ENCODE assay signal across 29 cellular contexts in genomic region chr12:114334395-114334794, GRCh38.
"Had no signal": no experiment of that assay in that cellular context is flagged by ENCODE, and none has a peak within 500 bp of the region (broad histone marks: within the 10 kb centered on the region; RNA-seq: fewer than 3 reads in every experiment).

No MANE protein-coding gene starts in this region.

- H3K36me3 ChIP-seq: stomach, suprapubic skin, thoracic aorta, thyroid gland, tibial artery, tibial nerve, transverse colon, upper lobe of left lung, upper lobe of right lung, uterus, vagina had no signal

- H3K27ac Mint-ChIP-seq: stimulated activated effector memory CD8-positive, alpha-beta T cell treated with anti-CD3 and anti-CD28 coated beads, Interleukin-12 subunit alpha, Interleukin-12 subunit beta, amount 100 ng/mL, for 72 hours; stimulated activated memory B cell treated with anti-CD40 and anti-IgM and Interleukin-4, amounts not matched to agents 10 μg/mL and 1 μg/mL and 100 μg/mL, for 72 hours; stimulated activated naive B cell treated with anti-CD40 and anti-IgM and Interleukin-4, amounts not matched to agents 10 μg/mL and 1 μg/mL and 100 μg/mL, for 72 hours; stimulated activated naive CD8-positive, alpha-beta T cell treated with anti-CD3 and anti-CD28 coated beads, Interleukin-15, Interleukin-2, amounts not matched to agents 100 ng/mL and 50 ng/mL, for 24 hours; type B pancreatic cell had no signal

- H3K36me3 Mint-ChIP-seq: stimulated activated effector memory CD8-positive, alpha-beta T cell treated with anti-CD3 and anti-CD28 coated beads, Interleukin-12 subunit alpha, Interleukin-12 subunit beta, amount 100 ng/mL, for 72 hours; stimulated activated memory B cell treated with anti-CD40 and anti-IgM and Interleukin-4, amounts not matched to agents 10 μg/mL and 1 μg/mL and 100 μg/mL, for 72 hours; stimulated activated naive B cell treated with anti-CD40 and anti-IgM and Interleukin-4, amounts not matched to agents 10 μg/mL and 1 μg/mL and 100 μg/mL, for 72 hours; type B pancreatic cell had no signal

- FAIRE-seq: urothelium cell line had no signal

- H3K4me3 ChIP-seq: stomach, suprapubic skin, testis, thoracic aorta, thyroid gland, tibial artery, tibial nerve, transverse colon, upper lobe of left lung, upper lobe of right lung, uterus, vagina had no signal

- DNase-seq: stimulated activated CD4-positive, alpha-beta T cell treated with anti-CD3 and anti-CD28 coated beads, Interleukin-2, amount 100 ng/mL, for 48 hours; stimulated activated CD4-positive, alpha-beta T cell treated with anti-CD3 and anti-CD28 coated beads, Interleukin-4, amount 100 ng/mL, for 1 hour; stimulated activated CD4-positive, alpha-beta T cell treated with anti-CD3 and anti-CD28 coated beads, Interleukin-4, amount 100 ng/mL, for 24 hours; stimulated activated CD4-positive, alpha-beta T cell treated with anti-CD3 and anti-CD28 coated beads, Interleukin-4, amount 100 ng/mL, for 4 hours; stimulated activated CD8-positive, alpha-beta memory T cell treated with anti-CD3 and anti-CD28 coated beads, Interleukin-4, amount 100 ng/mL, for 48 hours; stimulated activated naive B cell treated with anti-CD40 and anti-IgM and Interleukin-4, amounts not matched to agents 10 μg/mL and 1 μg/mL and 100 μg/mL, for 72 hours; stimulated activated naive CD4-positive, alpha-beta T cell; stimulated activated naive CD4-positive, alpha-beta T cell treated with Interleukin-2 at 50 U/mL for 16 hours; stimulated activated naive CD8-positive, alpha-beta T cell treated with anti-CD3 and anti-CD28 coated beads, Interleukin-15, amount 100 ng/mL, for 72 hours; stimulated activated naive CD8-positive, alpha-beta T cell treated with anti-CD3 and anti-CD28 coated beads, Interleukin-15, Interleukin-2, amounts not matched to agents 100 U/mL and 50 U/mL, for 24 hours; stomach; substantia nigra; testis; thyroid gland; tibial artery; transverse colon; trophoblast cell; upper lobe of left lung; upper lobe of right lung; uterus had no signal

- H3K4me1 ChIP-seq: stomach, suprapubic skin, testis, thyroid gland, tibial artery, tibial nerve, transverse colon, upper lobe of left lung, upper lobe of right lung, uterus, vagina had no signal

- H3K4me1 Mint-ChIP-seq: stimulated activated effector memory CD8-positive, alpha-beta T cell treated with anti-CD3 and anti-CD28 coated beads, Interleukin-12 subunit alpha, Interleukin-12 subunit beta, amount 100 ng/mL, for 72 hours; stimulated activated memory B cell treated with anti-CD40 and anti-IgM and Interleukin-4, amounts not matched to agents 10 μg/mL and 1 μg/mL and 100 μg/mL, for 72 hours; stimulated activated naive B cell treated with anti-CD40 and anti-IgM and Interleukin-4, amounts not matched to agents 10 μg/mL and 1 μg/mL and 100 μg/mL, for 72 hours; stimulated activated naive CD8-positive, alpha-beta T cell treated with anti-CD3 and anti-CD28 coated beads, Interleukin-15, amount 100 ng/mL, for 72 hours had no signal

- H3K27me3 Mint-ChIP-seq: stimulated activated memory B cell treated with anti-CD40 and anti-IgM and Interleukin-4, amounts not matched to agents 10 μg/mL and 1 μg/mL and 100 μg/mL, for 72 hours had no signal

- H3K27ac ChIP-seq: stomach, suprapubic skin, testis, thoracic aorta, thyroid gland, tibial artery, tibial nerve, transverse colon, upper lobe of left lung, upper lobe of right lung, uterus, vagina had no signal

- H3K9me3 ChIP-seq: suprapubic skin, testis, thoracic aorta, thyroid gland, tibial artery, transverse colon, upper lobe of left lung, upper lobe of right lung, uterus, vagina had no signal

- H3K4me3 Mint-ChIP-seq: stimulated activated effector memory CD8-positive, alpha-beta T cell treated with anti-CD3 and anti-CD28 coated beads, Interleukin-12 subunit alpha, Interleukin-12 subunit beta, amount 100 ng/mL, for 72 hours; stimulated activated memory B cell treated with anti-CD40 and anti-IgM and Interleukin-4, amounts not matched to agents 10 μg/mL and 1 μg/mL and 100 μg/mL, for 72 hours; stimulated activated naive B cell treated with anti-CD40 and anti-IgM and Interleukin-4, amounts not matched to agents 10 μg/mL and 1 μg/mL and 100 μg/mL, for 72 hours; stimulated activated naive CD8-positive, alpha-beta T cell treated with anti-CD3 and anti-CD28 coated beads, Interleukin-15, amount 100 ng/mL, for 72 hours; stimulated activated naive CD8-positive, alpha-beta T cell treated with anti-CD3 and anti-CD28 coated beads, Interleukin-15, Interleukin-2, amounts not matched to agents 100 ng/mL and 50 ng/mL, for 24 hours; type B pancreatic cell had no signal

- ATAC-seq: stimulated activated effector memory CD8-positive, alpha-beta T cell treated with anti-CD3 and anti-CD28 coated beads, Interleukin-12 subunit alpha, Interleukin-12 subunit beta, amount 100 ng/mL, for 72 hours; stimulated activated memory B cell treated with anti-CD40 and anti-IgM and Interleukin-4, amounts not matched to agents 10 μg/mL and 1 μg/mL and 100 μg/mL, for 72 hours; stimulated activated naive B cell treated with anti-CD40 and anti-IgM and Interleukin-4, amounts not matched to agents 10 μg/mL and 1 μg/mL and 100 μg/mL, for 72 hours; stimulated activated naive CD8-positive, alpha-beta T cell treated with anti-CD3 and anti-CD28 coated beads, Interleukin-15, amount 100 ng/mL, for 72 hours; stimulated activated naive CD8-positive, alpha-beta T cell treated with anti-CD3 and anti-CD28 coated beads, Interleukin-15, Interleukin-2, amounts not matched to agents 100 U/mL and 50 U/mL, for 24 hours; upper lobe of right lung had no signal

- H3K27me3 ChIP-seq: testis, thyroid gland, tibial artery, tibial nerve, transverse colon, upper lobe of left lung, upper lobe of right lung, uterus, vagina had no signal
